In the genomic region with DNA sequence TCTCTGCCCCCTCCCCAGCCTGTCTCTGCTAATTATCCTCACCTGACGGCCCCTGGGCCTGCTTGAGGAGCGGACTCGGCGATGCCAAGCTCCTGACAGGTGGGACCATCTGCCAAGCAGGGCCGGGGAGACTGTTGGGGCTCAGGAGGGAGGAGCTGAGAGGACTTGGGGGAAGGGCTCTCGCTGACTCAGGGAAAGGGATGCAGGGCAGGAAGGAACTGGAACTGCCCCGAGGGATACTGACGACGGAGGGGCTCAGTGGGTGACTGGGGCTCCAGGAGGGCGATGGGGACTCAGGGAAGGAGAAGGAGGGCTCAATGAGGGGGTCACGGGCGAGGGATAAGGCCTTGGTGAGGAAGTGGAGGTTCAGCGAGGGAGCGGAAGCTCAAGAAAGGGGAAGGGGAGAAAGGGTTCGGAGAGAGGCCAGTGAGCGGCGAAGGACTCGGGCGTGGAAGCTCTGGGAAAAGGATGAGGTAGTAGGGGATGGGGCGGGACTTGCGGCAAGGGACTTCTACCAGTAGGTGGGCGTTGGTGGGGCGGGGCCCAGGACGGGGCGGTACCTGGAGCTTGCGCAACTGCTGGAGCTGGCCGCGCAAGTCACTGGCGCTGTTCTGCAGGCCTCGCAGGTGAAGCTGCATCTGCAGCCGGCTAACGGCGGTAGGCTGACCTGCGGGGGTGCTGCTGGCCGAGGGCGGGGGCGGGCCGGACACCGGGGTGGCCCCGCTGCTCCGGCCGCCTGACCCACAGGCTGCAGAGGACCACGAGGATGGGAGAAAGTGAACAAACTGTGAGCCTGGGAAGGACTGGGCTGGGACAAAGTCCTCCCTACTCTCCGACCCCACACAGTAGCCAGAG, we compare ENCODE assay signal across 9 cellular contexts. TPM values are rescaled to one million over a fixed set of nuclear protein-coding genes. Genes with fewer than 3 reads are reported as not detected.
DNase-seq lines count a peak whose midpoint lies in the region; ATAC-seq and TF ChIP-seq lines count a peak whose summit lies in the region.
"Had no signal": no experiment of that assay in that cellular context is flagged by ENCODE, and none has a peak within 500 bp of the region (broad histone marks: within the 10 kb centered on the region; RNA-seq: fewer than 3 reads in every experiment).

No MANE protein-coding gene starts in this region.

- H3K9me3 ChIP-seq in DOHH2 (ENCODE audit: control insufficient read depth, insufficient read depth, low read length) (no peaks in the 10 kb centered on the region), smooth muscle cell (replicated peaks; ENCODE audit: low read depth) (no peaks in the 10 kb centered on the region)

- H3K4me3 ChIP-seq in DOHH2 (ENCODE audit: low read length) (peak overlapping the region; percentile 91), iPS-11a (ENCODE audit: low read depth, low read length) (peak overlapping the region; percentile 33), smooth muscle cell (peak overlapping the region; percentile 27)

- no peaks in the 10 kb centered on the region for H3K9me2 ChIP-seq in DOHH2 (replicated peaks; ENCODE audit: control insufficient read depth, low read length)

- H3K4me1 ChIP-seq in DOHH2 (ENCODE audit: control insufficient read depth, low read length) (peaks cover 29% of the 10 kb centered on the region), smooth muscle cell (ENCODE audit: low read depth) (peaks cover 19% of the 10 kb centered on the region)

- no peaks in the 10 kb centered on the region for H4K20me1 ChIP-seq in DOHH2 (ENCODE audit: control insufficient read depth, insufficient read depth, low read depth, low read length)
- no peaks in the 10 kb centered on the region for H4K20me1 ChIP-seq in smooth muscle cell (ENCODE audit: low read depth)

- peak overlapping the region; percentile 100 for H3K4me2 ChIP-seq in DOHH2 (ENCODE audit: low read length)
- H3K4me2 ChIP-seq in smooth muscle cell, result peak overlapping the region; percentile 87

- no peak overlapping the region for H2AFZ ChIP-seq in smooth muscle cell (ENCODE audit: low read depth)

- H3K36me3 ChIP-seq in DOHH2 (ENCODE audit: control insufficient read depth, low read length) (no peaks in the 10 kb centered on the region), smooth muscle cell (ENCODE audit: low read depth) (no peaks in the 10 kb centered on the region)
- H3K36me3 ChIP-seq: SJSA1 had no signal

- ATAC-seq in HG02571 (IDR thresholded peaks at IDR 0.05; ENCODE audit: unreplicated experiment), result peak; percentile 69

- H3K27ac ChIP-seq in DOHH2 (ENCODE audit: low read depth, low read length), result no peak overlapping the region
- peak overlapping the region; percentile 68 for H3K27ac ChIP-seq in angular gyrus (ENCODE audit: low read depth, low read length)
- no peak overlapping the region for H3K27ac ChIP-seq in smooth muscle cell (ENCODE audit: low read depth)
- H3K27ac ChIP-seq: SJSA1 had no signal

- WGBS in smooth muscle cell (ENCODE audit: low lambda C conversion rate), result 5% methylated on average over 23 of the region's 44 CpGs

- DNase-seq in NCI-H146 treated with DMSO at 0.1 percent for 48 hours (lab: John Stamatoyannopoulos, UW; ENCODE audit: unreplicated experiment), result peak; percentile 91
- peak; percentile 79 to 89 (median 82) for DNase-seq in T-helper 1 cell
- DNase-seq in smooth muscle cell (lab: John Stamatoyannopoulos, UW; ENCODE audit: unreplicated experiment), result no peak
- no peak for DNase-seq in A172 (ENCODE audit: low spot score)

- peaks cover 24% of the 10 kb centered on the region for H3K27me3 ChIP-seq in DOHH2 (ENCODE audit: control insufficient read depth, low read length)
- H3K27me3 ChIP-seq in smooth muscle cell (ENCODE audit: low read depth), result peaks cover 58% of the 10 kb centered on the region

- H3F3A ChIP-seq in DOHH2 (ENCODE audit: control insufficient read depth, insufficient read depth), result no peaks in the 10 kb centered on the region
- H3F3A ChIP-seq in smooth muscle cell (ENCODE audit: low read depth), result no peaks in the 10 kb centered on the region

- no peak overlapping the region for H3K9ac ChIP-seq in smooth muscle cell (ENCODE audit: low read depth)

- TF ChIP-seq CTCF in DOHH2 (IDR thresholded peaks at IDR 0.05; ENCODE audit: low read depth, low read length, poor library complexity, severe bottlenecking), result peak; percentile 61
- no peak for TF ChIP-seq CTCF in smooth muscle cell (IDR thresholded peaks at IDR 0.05; ENCODE audit: borderline replicate concordance, insufficient read depth, poor library complexity, severe bottlenecking)

- H3K79me2 ChIP-seq in DOHH2 (ENCODE audit: control insufficient read depth, low read length) (no peaks in the 10 kb centered on the region), smooth muscle cell (ENCODE audit: low read depth) (no peaks in the 10 kb centered on the region)

RNA-seq across cellular contexts. Expression of gene SRCIN1, which starts 46.5 kb away (rescaled TPM):
- total RNA-seq in smooth muscle cell, result 0.09 and 0.90 TPM in 2 replicates
- polyA plus RNA-seq in smooth muscle cell, result 0.16 and 0.72 TPM in 2 replicates
- total RNA-seq in A172 (2014; rRNA removed; shearing (Covaris generic)), result 0.19 and 0.26 TPM in 2 replicates
- total RNA-seq: SJSA1 had no signal

Comparison
In these comparisons a context has a peak if more than half of its experiments do, and no peak if none do; other contexts are left out.
1. H3K4me3 ChIP-seq: peak in every context shown above with its lines; median percentile 91 in DOHH2; 33 in iPS-11a; 27 in smooth muscle cell.
2. DNase-seq: peak in NCI-H146 treated with DMSO at 0.1 percent for 48 hours (single experiment) and T-helper 1 cell (5 of 5); none in smooth muscle cell (single experiment) and A172 (single experiment).